1 cellular context compared by ENCODE assay signal in genomic region chr3:105496343-105496742, GRCh38.
TF ChIP-seq lines count a peak whose summit lies in the region.

No MANE protein-coding gene starts in this region.

TF ChIP-seq in GM23338, 12 proteins besides CTCF, POLR2A, EP300 and RAD21 (continued from another document):
- TF ChIP-seq, protein P1, sequence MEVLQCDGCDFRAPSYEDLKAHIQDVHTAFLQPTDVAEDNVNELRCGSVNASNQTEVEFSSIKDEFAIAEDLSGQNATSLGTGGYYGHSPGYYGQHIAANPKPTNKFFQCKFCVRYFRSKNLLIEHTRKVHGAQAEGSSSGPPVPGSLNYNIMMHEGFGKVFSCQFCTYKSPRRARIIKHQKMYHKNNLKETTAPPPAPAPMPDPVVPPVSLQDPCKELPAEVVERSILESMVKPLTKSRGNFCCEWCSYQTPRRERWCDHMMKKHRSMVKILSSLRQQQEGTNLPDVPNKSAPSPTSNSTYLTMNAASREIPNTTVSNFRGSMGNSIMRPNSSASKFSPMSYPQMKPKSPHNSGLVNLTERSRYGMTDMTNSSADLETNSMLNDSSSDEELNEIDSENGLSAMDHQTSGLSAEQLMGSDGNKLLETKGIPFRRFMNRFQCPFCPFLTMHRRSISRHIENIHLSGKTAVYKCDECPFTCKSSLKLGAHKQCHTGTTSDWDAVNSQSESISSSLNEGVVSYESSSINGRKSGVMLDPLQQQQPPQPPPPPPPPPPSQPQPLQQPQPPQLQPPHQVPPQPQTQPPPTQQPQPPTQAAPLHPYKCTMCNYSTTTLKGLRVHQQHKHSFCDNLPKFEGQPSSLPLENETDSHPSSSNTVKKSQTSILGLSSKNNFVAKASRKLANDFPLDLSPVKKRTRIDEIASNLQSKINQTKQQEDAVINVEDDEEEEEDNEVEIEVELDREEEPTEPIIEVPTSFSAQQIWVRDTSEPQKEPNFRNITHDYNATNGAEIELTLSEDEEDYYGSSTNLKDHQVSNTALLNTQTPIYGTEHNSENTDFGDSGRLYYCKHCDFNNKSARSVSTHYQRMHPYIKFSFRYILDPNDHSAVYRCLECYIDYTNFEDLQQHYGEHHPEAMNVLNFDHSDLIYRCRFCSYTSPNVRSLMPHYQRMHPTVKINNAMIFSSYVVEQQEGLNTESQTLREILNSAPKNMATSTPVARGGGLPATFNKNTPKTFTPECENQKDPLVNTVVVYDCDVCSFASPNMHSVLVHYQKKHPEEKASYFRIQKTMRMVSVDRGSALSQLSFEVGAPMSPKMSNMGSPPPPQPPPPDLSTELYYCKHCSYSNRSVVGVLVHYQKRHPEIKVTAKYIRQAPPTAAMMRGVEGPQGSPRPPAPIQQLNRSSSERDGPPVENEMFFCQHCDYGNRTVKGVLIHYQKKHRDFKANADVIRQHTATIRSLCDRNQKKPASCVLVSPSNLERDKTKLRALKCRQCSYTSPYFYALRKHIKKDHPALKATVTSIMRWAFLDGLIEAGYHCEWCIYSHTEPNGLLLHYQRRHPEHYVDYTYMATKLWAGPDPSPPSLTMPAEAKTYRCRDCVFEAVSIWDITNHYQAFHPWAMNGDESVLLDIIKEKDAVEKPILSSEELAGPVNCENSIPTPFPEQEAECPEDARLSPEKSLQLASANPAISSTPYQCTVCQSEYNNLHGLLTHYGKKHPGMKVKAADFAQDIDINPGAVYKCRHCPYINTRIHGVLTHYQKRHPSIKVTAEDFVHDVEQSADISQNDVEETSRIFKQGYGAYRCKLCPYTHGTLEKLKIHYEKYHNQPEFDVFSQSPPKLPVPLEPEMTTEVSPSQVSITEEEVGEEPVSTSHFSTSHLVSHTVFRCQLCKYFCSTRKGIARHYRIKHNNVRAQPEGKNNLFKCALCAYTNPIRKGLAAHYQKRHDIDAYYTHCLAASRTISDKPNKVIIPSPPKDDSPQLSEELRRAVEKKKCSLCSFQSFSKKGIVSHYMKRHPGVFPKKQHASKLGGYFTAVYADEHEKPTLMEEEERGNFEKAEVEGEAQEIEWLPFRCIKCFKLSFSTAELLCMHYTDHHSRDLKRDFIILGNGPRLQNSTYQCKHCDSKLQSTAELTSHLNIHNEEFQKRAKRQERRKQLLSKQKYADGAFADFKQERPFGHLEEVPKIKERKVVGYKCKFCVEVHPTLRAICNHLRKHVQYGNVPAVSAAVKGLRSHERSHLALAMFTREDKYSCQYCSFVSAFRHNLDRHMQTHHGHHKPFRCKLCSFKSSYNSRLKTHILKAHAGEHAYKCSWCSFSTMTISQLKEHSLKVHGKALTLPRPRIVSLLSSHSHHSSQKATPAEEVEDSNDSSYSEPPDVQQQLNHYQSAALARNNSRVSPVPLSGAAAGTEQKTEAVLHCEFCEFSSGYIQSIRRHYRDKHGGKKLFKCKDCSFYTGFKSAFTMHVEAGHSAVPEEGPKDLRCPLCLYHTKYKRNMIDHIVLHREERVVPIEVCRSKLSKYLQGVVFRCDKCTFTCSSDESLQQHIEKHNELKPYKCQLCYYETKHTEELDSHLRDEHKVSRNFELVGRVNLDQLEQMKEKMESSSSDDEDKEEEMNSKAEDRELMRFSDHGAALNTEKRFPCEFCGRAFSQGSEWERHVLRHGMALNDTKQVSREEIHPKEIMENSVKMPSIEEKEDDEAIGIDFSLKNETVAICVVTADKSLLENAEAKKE (CRISPR knock-in tag; IDR thresholded peaks at IDR 0.05): no peak
- TF ChIP-seq EZH2phosphoT487 (IDR thresholded peaks at IDR 0.05; ENCODE audit: unreplicated experiment): no peak
